In the genomic region with DNA sequence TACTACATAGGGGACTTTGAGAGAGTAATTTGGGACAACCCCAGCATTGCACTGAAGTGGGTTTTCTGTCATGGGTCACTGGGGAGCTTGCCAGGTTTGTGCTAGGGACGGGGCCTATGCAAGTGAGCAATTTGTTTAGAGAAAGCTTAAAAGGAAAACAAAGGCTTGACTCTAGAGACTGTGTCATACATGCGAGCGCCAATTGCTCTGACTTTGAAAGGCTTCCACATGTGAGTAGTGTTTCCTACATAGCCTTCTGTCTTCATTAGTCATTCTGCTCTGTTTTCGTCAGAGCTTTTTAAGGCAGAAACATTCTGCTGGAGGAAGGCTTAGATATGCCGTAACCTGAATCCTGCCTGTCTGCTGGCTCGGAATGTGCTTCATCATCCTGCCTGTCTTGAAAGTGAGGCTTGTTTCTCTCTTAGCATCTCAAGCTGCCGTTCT, we compare ENCODE assay signal across 1 cellular context.
TF ChIP-seq lines count a peak whose summit lies in the region.

No MANE protein-coding gene starts in this region.

TF ChIP-seq in HepG2, 621 proteins besides CTCF, POLR2A, EP300 and RAD21 (continued from another document):
- TF ChIP-seq TBX3 (IDR thresholded peaks at IDR 0.05; ENCODE audit: borderline replicate concordance) (no peak), ATAD3A (CRISPR knock-in tag; IDR thresholded peaks at IDR 0.05) (no peak), ZNF546 (CRISPR knock-in tag; conservative IDR thresholded peaks at IDR 0.05) (no peak), ZSCAN31 (CRISPR knock-in tag; IDR thresholded peaks at IDR 0.05; ENCODE audit: low read depth) (no peak), ZNF547 (CRISPR knock-in tag; IDR thresholded peaks at IDR 0.05) (no peak), ERF (CRISPR knock-in tag; IDR thresholded peaks at IDR 0.05) (no peak), TCF7L2 (IDR thresholded peaks at IDR 0.05; ENCODE audit: low read depth, low read length) (no peak), KDM5A (IDR thresholded peaks at IDR 0.05; ENCODE audit: borderline replicate concordance, low read length) (no peak)
- TF ChIP-seq, protein P1, sequence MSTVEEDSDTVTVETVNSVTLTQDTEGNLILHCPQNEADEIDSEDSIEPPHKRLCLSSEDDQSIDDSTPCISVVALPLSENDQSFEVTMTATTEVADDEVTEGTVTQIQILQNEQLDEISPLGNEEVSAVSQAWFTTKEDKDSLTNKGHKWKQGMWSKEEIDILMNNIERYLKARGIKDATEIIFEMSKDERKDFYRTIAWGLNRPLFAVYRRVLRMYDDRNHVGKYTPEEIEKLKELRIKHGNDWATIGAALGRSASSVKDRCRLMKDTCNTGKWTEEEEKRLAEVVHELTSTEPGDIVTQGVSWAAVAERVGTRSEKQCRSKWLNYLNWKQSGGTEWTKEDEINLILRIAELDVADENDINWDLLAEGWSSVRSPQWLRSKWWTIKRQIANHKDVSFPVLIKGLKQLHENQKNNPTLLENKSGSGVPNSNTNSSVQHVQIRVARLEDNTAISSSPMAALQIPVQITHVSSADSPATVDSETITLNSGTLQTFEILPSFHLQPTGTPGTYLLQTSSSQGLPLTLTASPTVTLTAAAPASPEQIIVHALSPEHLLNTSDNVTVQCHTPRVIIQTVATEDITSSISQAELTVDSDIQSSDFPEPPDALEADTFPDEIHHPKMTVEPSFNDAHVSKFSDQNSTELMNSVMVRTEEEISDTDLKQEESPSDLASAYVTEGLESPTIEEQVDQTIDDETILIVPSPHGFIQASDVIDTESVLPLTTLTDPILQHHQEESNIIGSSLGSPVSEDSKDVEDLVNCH (CRISPR knock-in tag; IDR thresholded peaks at IDR 0.05), result no peak
- TF ChIP-seq, protein P2, sequence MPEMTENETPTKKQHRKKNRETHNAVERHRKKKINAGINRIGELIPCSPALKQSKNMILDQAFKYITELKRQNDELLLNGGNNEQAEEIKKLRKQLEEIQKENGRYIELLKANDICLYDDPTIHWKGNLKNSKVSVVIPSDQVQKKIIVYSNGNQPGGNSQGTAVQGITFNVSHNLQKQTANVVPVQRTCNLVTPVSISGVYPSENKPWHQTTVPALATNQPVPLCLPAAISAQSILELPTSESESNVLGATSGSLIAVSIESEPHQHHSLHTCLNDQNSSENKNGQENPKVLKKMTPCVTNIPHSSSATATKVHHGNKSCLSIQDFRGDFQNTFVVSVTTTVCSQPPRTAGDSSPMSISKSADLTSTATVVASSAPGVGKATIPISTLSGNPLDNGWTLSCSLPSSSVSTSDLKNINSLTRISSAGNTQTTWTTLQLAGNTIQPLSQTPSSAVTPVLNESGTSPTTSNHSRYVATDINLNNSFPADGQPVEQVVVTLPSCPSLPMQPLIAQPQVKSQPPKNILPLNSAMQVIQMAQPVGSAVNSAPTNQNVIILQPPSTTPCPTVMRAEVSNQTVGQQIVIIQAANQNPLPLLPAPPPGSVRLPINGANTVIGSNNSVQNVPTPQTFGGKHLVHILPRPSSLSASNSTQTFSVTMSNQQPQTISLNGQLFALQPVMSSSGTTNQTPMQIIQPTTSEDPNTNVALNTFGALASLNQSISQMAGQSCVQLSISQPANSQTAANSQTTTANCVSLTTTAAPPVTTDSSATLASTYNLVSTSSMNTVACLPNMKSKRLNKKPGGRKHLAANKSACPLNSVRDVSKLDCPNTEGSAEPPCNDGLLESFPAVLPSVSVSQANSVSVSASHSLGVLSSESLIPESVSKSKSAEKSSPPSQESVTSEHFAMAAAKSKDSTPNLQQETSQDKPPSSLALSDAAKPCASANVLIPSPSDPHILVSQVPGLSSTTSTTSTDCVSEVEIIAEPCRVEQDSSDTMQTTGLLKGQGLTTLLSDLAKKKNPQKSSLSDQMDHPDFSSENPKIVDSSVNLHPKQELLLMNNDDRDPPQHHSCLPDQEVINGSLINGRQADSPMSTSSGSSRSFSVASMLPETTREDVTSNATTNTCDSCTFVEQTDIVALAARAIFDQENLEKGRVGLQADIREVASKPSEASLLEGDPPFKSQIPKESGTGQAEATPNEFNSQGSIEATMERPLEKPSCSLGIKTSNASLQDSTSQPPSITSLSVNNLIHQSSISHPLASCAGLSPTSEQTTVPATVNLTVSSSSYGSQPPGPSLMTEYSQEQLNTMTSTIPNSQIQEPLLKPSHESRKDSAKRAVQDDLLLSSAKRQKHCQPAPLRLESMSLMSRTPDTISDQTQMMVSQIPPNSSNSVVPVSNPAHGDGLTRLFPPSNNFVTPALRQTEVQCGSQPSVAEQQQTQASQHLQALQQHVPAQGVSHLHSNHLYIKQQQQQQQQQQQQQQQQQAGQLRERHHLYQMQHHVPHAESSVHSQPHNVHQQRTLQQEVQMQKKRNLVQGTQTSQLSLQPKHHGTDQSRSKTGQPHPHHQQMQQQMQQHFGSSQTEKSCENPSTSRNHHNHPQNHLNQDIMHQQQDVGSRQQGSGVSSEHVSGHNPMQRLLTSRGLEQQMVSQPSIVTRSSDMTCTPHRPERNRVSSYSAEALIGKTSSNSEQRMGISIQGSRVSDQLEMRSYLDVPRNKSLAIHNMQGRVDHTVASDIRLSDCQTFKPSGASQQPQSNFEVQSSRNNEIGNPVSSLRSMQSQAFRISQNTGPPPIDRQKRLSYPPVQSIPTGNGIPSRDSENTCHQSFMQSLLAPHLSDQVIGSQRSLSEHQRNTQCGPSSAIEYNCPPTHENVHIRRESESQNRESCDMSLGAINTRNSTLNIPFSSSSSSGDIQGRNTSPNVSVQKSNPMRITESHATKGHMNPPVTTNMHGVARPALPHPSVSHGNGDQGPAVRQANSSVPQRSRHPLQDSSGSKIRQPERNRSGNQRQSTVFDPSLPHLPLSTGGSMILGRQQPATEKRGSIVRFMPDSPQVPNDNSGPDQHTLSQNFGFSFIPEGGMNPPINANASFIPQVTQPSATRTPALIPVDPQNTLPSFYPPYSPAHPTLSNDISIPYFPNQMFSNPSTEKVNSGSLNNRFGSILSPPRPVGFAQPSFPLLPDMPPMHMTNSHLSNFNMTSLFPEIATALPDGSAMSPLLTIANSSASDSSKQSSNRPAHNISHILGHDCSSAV (CRISPR knock-in tag; IDR thresholded peaks at IDR 0.05; ENCODE audit: borderline replicate concordance), result no peak
